In the genomic region with DNA sequence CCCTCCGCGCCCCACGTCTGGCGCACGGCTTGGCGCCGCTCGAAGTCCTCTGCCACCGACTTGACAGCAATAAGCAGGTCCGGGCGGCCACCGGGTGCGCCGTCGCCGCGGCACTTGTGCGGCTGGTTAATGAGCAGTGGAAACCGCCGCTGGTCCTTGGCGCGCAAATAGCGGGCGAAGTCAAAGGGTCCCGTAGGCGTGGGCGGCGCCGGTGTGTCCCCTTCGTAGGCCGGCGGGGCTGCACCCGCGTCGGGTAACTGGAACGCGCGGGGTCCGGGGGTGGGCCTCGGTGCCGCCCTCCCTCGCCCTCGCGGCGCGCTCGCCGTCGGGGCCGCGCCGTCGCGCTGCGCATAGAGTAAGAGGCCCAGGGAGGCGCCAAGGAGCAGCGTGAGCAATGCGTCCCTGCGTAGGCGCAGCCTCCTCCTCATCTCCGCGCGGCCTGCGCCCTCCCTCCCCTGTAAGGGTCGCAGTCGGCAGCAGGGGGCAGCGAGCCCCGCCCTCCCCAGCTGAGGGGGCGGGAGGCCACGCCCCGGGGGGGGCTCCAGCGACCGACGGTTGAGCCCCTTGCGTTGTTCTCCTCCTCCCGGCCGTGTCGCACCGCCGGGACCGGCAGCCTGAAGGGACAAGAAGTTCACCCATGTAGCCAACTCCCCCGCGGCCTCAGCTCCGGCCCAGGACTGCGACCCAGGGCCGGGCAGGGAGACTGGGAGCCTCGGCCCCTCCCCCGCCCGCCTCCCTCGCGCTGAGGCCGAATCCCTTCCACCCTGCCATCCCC, we compare ENCODE assay signal across 8 cellular contexts. TPM values are rescaled to one million over a fixed set of nuclear protein-coding genes. Genes with fewer than 3 reads are reported as not detected.
DNase-seq lines count a peak whose midpoint lies in the region; ATAC-seq and TF ChIP-seq lines count a peak whose summit lies in the region.

No MANE protein-coding gene starts in this region.

- DNase-seq in GM03348 (ENCODE audit: low spot score): peak; percentile 86
- DNase-seq in H9: peak; percentile 84
- no peak for DNase-seq in Panc1 (ENCODE audit: low read depth, low spot score)
- DNase-seq in mammary epithelial cell: no peak
- DNase-seq in kidney epithelial cell (ENCODE audit: low read depth): no peak
- peak; percentile 69 for DNase-seq in stimulated activated CD8-positive, alpha-beta memory T cell treated with anti-CD3 and anti-CD28 coated beads, Interleukin-4, amount 100 ng/mL, for 48 hours
- DNase-seq in mucosa of gallbladder (ENCODE audit: low spot score): no peak

- H3K4me1 ChIP-seq in H9 (ENCODE audit: insufficient read depth, low read length): no peaks in the 10 kb centered on the region
- H3K4me1 ChIP-seq in Panc1 (ENCODE audit: control insufficient read depth, insufficient read depth, low read length): peaks cover 5% of the 10 kb centered on the region
- peaks cover 33% of the 10 kb centered on the region for H3K4me1 ChIP-seq in mammary epithelial cell (ENCODE audit: insufficient read depth, low read length)

- POLR2A ChIA-PET in Panc1 (lab: Charles Lee): no interaction called here

- no peak overlapping the region for H2BK5ac ChIP-seq in H9 (ENCODE audit: insufficient read length, low read length)

- peak; percentile 86 for ATAC-seq in Panc1
- no peak for ATAC-seq in HG03571 (IDR thresholded peaks at IDR 0.05; ENCODE audit: unreplicated experiment)

- no CpG with 5 or more reads among the region's 92 CpGs for WGBS in H9 (ENCODE audit: extremely low coverage, insufficient read length, low lambda C conversion rate)
- WGBS in mammary epithelial cell (ENCODE audit: low coverage, missing lambda C conversion rate): 86% methylated on average over 7 of the region's 92 CpGs

- no peak overlapping the region for H3T11ph ChIP-seq in H9 (ENCODE audit: low read length)

- intact Hi-C loops in Panc1 (cut with micrococcal nuclease; ENCODE audit: unreplicated experiment) (loop anchor here (10.0 kb wide), 2 partner anchors 135 to 175 kb away; no protein-coding TSS in a partner anchor), mammary epithelial cell (cut with micrococcal nuclease) (no loop called here)

- H3K27me3 Mint-ChIP-seq in H9 (ENCODE audit: low read depth): peaks cover 44% of the 10 kb centered on the region

- H3K36me3 ChIP-seq in Panc1 (ENCODE audit: control insufficient read depth, insufficient read depth, low read length) (no peaks in the 10 kb centered on the region), mammary epithelial cell (ENCODE audit: insufficient read depth, low read length) (peaks cover 2% of the 10 kb centered on the region), kidney epithelial cell (ENCODE audit: control insufficient read depth, insufficient read depth, low read length) (peaks cover 4% of the 10 kb centered on the region)

- H2AK5ac ChIP-seq in H9 (ENCODE audit: insufficient read length, low read length): no peak overlapping the region

- H3K4me3 Mint-ChIP-seq in H9: peak overlapping the region; percentile 65 to 80

- H3K9me3 ChIP-seq in H9 (ENCODE audit: control insufficient read depth, low read depth, low read length) (no peaks in the 10 kb centered on the region), Panc1 (ENCODE audit: control insufficient read depth, insufficient read depth, low read depth, low read length) (no peaks in the 10 kb centered on the region), mammary epithelial cell (replicated peaks; ENCODE audit: insufficient read depth, low read length) (no peaks in the 10 kb centered on the region)

- no peak overlapping the region for H3K27ac ChIP-seq in H9 (ENCODE audit: insufficient read length, low read depth, low read length)
- H3K27ac ChIP-seq in Panc1 (ENCODE audit: low read length): peak overlapping the region; percentile 82
- no peak overlapping the region for H3K27ac ChIP-seq in mammary epithelial cell (ENCODE audit: insufficient read depth, low read depth, low read length)

- in situ Hi-C loops in Panc1 (cut with HindIII; ENCODE audit: low pct_unique_long_range_greater_than_20kb, low sequenced_read_pairs): no loop called here
- in situ Hi-C loops in mammary epithelial cell (cut with MboI; ENCODE audit: low sequenced_read_pairs in 2 of 2): no loop called here

- H3K23ac ChIP-seq in H9 (ENCODE audit: insufficient read length, low read depth, low read length): no peak overlapping the region

- TF ChIP-seq CTCF in H9 (conservative IDR thresholded peaks at IDR 0.05) (peak; percentile 80; the same call in 1 of the 3 replicates), Panc1 (IDR thresholded peaks at IDR 0.05) (peak; percentile 44), mammary epithelial cell (conservative IDR thresholded peaks at IDR 0.05 in 1 of 2, IDR thresholded peaks at IDR 0.05 in 1 of 2; ENCODE audit: extremely low read depth in 1 of 2, insufficient read depth in 1 of 2, low read depth in 1 of 2, low read length in 2 of 2) (no peak), kidney epithelial cell (IDR thresholded peaks at IDR 0.05; ENCODE audit: insufficient read depth, low read length, poor library complexity, severe bottlenecking) (no peak)

- H4K91ac ChIP-seq in H9 (ENCODE audit: insufficient read length, low read depth, low read length): no peak overlapping the region

- dilution Hi-C loops in mammary epithelial cell (cut with HindIII; ENCODE audit: low sequenced_read_pairs): no loop called here

- CTCF ChIA-PET in Panc1 (lab: Charles Lee): no interaction called here
- CTCF ChIA-PET in mammary epithelial cell (lab: Charles Lee; ENCODE audit: low non-redundant PET): no interaction called here

- H3K4me1 Mint-ChIP-seq in H9: peaks cover 10 to 15% of the 10 kb centered on the region in 2 experiments

- H2BK20ac ChIP-seq in H9 (ENCODE audit: low read depth, low read length, poor library complexity, severe bottlenecking): no peak overlapping the region

- no peak overlapping the region for H2AFZ ChIP-seq in H9 (ENCODE audit: low read length)
- H2AFZ ChIP-seq in mammary epithelial cell (ENCODE audit: low read depth, low read length): peak overlapping the region; percentile 92

- H3K9me3 Mint-ChIP-seq in H9: peaks cover 0 to 5% of the 10 kb centered on the region in 2 experiments; a peak in 3 of 5 replicates

- no peak overlapping the region for H4K5ac ChIP-seq in H9 (ENCODE audit: insufficient read length, low read depth, low read length)

- no peak overlapping the region for H3K27ac Mint-ChIP-seq in H9

- peak overlapping the region; percentile 56 to 75 for H3K4me3 ChIP-seq in Panc1 (ENCODE audit: low read depth in 2 of 2, low read length in 2 of 2)
- peak overlapping the region; percentile 62 to 70 (median 62) for H3K4me3 ChIP-seq in mammary epithelial cell (replicated peaks in 1 of 3; ENCODE audit: insufficient read depth in 1 of 3, low read depth in 2 of 3, low read length in 3 of 3)
- peak overlapping the region; percentile 44 for H3K4me3 ChIP-seq in kidney epithelial cell (ENCODE audit: low read depth, low read length)

- peaks cover 15% of the 10 kb centered on the region for H3K23me2 ChIP-seq in H9 (ENCODE audit: insufficient read length, low read depth, low read length, poor library complexity, severe bottlenecking)

- no TSS peak for BruUV-seq in Panc1 (replicated peaks; lab: Mats Ljungman, UMichigan)
- BruUV-seq in mammary epithelial cell (replicated peaks; lab: Mats Ljungman, UMichigan): no TSS peak

- H3K9ac ChIP-seq in H9 (ENCODE audit: extremely low read depth, insufficient read length, low read length): no peak overlapping the region
- H3K9ac ChIP-seq in mammary epithelial cell (ENCODE audit: insufficient read depth, low read length): no peak overlapping the region

- H3K56ac ChIP-seq in H9 (ENCODE audit: insufficient read length, low read depth, low read length): no peak overlapping the region

- H2BK12ac ChIP-seq in H9 (ENCODE audit: insufficient read length, low read depth, low read length): no peak overlapping the region

- no peak overlapping the region for H3K4ac ChIP-seq in H9 (ENCODE audit: low read depth, low read length)

- no peak overlapping the region for H2BK15ac ChIP-seq in H9 (ENCODE audit: low read depth, low read length)

- no peak overlapping the region for H4K8ac ChIP-seq in H9 (replicated peaks; ENCODE audit: insufficient read length, low read depth, low read length)

- H2BK120ac ChIP-seq in H9 (ENCODE audit: low read depth, low read length, poor library complexity, severe bottlenecking): no peak overlapping the region

- peaks cover 10 to 38% (median 36%) of the 10 kb centered on the region in 3 experiments for H3K36me3 Mint-ChIP-seq in H9 (ENCODE audit: insufficient read depth in 1 of 3, low read depth in 3 of 3)

- H3K4me2 ChIP-seq in H9 (ENCODE audit: insufficient read depth, insufficient read length, low read length): peak overlapping the region; percentile 65
- H3K4me2 ChIP-seq in mammary epithelial cell (ENCODE audit: insufficient read depth, low read depth, low read length): peak overlapping the region; percentile 95

- H3K27me3 ChIP-seq in H9 (ENCODE audit: insufficient read depth, low read length): peaks cover 27% of the 10 kb centered on the region
- no peaks in the 10 kb centered on the region for H3K27me3 ChIP-seq in Panc1 (ENCODE audit: control insufficient read depth, insufficient read depth, low read length)
- H3K27me3 ChIP-seq in mammary epithelial cell (ENCODE audit: insufficient read depth, low read length): no peaks in the 10 kb centered on the region
- peaks cover 37% of the 10 kb centered on the region for H3K27me3 ChIP-seq in kidney epithelial cell (ENCODE audit: control insufficient read depth, insufficient read depth, low read length)

- no peak overlapping the region; the same call in 1 of the 2 replicates for H3K14ac ChIP-seq in H9 (ENCODE audit: insufficient read depth, low read length)

- H3K18ac ChIP-seq in H9 (ENCODE audit: insufficient read length, low read depth, low read length): peak overlapping the region; percentile 46

- H4K20me1 ChIP-seq in H9 (ENCODE audit: control insufficient read depth, insufficient read depth, insufficient read length): no peaks in the 10 kb centered on the region
- H4K20me1 ChIP-seq in mammary epithelial cell (ENCODE audit: insufficient read depth, low read length): peaks cover 3% of the 10 kb centered on the region

- no peaks in the 10 kb centered on the region for H3K79me2 ChIP-seq in H9 (ENCODE audit: insufficient read depth, low read length)
- H3K79me2 ChIP-seq in mammary epithelial cell (ENCODE audit: insufficient read depth, low read length): no peaks in the 10 kb centered on the region

- no peaks in the 10 kb centered on the region for H3K79me1 ChIP-seq in H9 (ENCODE audit: insufficient read depth, low read depth, low read length, poor library complexity, severe bottlenecking)

RNA-seq across cellular contexts. Expression of a gene that starts 0.6 kb away (rescaled TPM):
- total RNA-seq in H9 (2021) (11.2 and 11.4 TPM in 2 replicates), Panc1 (2021; ENCODE audit: unreplicated experiment) (11.5 TPM), mammary epithelial cell (10 to 100 TPM in 1 of 2 donors, 1 to 10 TPM in 1; 4.7 to 22.0 TPM), kidney epithelial cell (1.5 and 2.4 TPM in 2 replicates), mucosa of gallbladder (14.1 TPM)
- polyA plus RNA-seq in Panc1 (2012; ENCODE audit: insufficient read length): 13.8 TPM
- 10.9 TPM for polyA plus RNA-seq in mammary epithelial cell
- polyA minus RNA-seq in mammary epithelial cell: 17.8 TPM

RNA-seq across cellular contexts. Expression of a gene that starts 9.5 kb away (rescaled TPM):
- total RNA-seq in H9 (2021) (1.4 and 1.7 TPM in 2 replicates), Panc1 (2021; ENCODE audit: unreplicated experiment) (18.5 TPM), mammary epithelial cell (10 to 100 TPM; 17.8 to 18.6 TPM), kidney epithelial cell (30.0 and 36.3 TPM in 2 replicates), mucosa of gallbladder (38.2 TPM)
- 32.3 TPM for polyA plus RNA-seq in Panc1 (2012; ENCODE audit: insufficient read length)
- polyA plus RNA-seq in mammary epithelial cell: 16.1 TPM
- polyA minus RNA-seq in mammary epithelial cell: 4.9 TPM

RNA-seq across cellular contexts. Expression of a gene that starts 9.5 kb away (rescaled TPM):
- total RNA-seq in H9 (2021) (0.59 and 0.75 TPM in 2 replicates), Panc1 (2021; ENCODE audit: unreplicated experiment) (17.8 TPM), mammary epithelial cell (10 to 100 TPM; 12.0 to 14.6 TPM), kidney epithelial cell (6.6 and 9.6 TPM in 2 replicates), mucosa of gallbladder (24.6 TPM)
- 21.9 TPM for polyA plus RNA-seq in Panc1 (2012; ENCODE audit: insufficient read length)
- polyA plus RNA-seq in mammary epithelial cell: 6.1 TPM
- not detected for polyA minus RNA-seq in mammary epithelial cell

RNA-seq across cellular contexts. Expression of a gene that starts 14.3 kb away (rescaled TPM):
- total RNA-seq in H9 (2021): 1.2 and 1.5 TPM in 2 replicates
- 38.6 TPM for total RNA-seq in Panc1 (2021; ENCODE audit: unreplicated experiment)
- 53.0 TPM for polyA plus RNA-seq in Panc1 (2012; ENCODE audit: insufficient read length)
- total RNA-seq in mammary epithelial cell: 10 to 100 TPM in 1 of 2 donors, 1 to 10 TPM in 1; 2.3 to 19.9 TPM
- polyA plus RNA-seq in mammary epithelial cell: 3.6 TPM
- 1.8 TPM for polyA minus RNA-seq in mammary epithelial cell
- total RNA-seq in kidney epithelial cell: 1.5 and 5.5 TPM in 2 replicates
- 51.3 TPM for total RNA-seq in mucosa of gallbladder

RNA-seq across cellular contexts. Expression of a gene that starts 20.1 kb away (rescaled TPM):
- total RNA-seq in H9 (2021) (5.6 and 5.9 TPM in 2 replicates), Panc1 (2021; ENCODE audit: unreplicated experiment) (27.9 TPM), mammary epithelial cell (10 to 100 TPM; 30.0 to 41.9 TPM), kidney epithelial cell (23.9 and 28.3 TPM in 2 replicates), mucosa of gallbladder (79.0 TPM)
- 63.2 TPM for polyA plus RNA-seq in Panc1 (2012; ENCODE audit: insufficient read length)
- polyA plus RNA-seq in mammary epithelial cell: 22.1 TPM
- polyA minus RNA-seq in mammary epithelial cell: 5.8 TPM

Comparison
In these comparisons a context has a peak if more than half of its experiments do, and no peak if none do; other contexts are left out.
1. DNase-seq: peak in GM03348 (single experiment), H9 (single experiment) and stimulated activated CD8-positive, alpha-beta memory T cell treated with anti-CD3 and anti-CD28 coated beads, Interleukin-4, amount 100 ng/mL, for 48 hours (single experiment); none in Panc1 (single experiment), mammary epithelial cell (single experiment), kidney epithelial cell (single experiment) and mucosa of gallbladder (single experiment).
2. CTCF ChIP-seq: peak in H9 (single experiment) and Panc1 (single experiment); none in mammary epithelial cell (0 of 2) and kidney epithelial cell (single experiment).
3. Peak in every context shown above with its lines, with median percentiles within 50 percentile points of each other: H3K4me3 ChIP-seq.